1 cellular context compared by ENCODE assay signal in the genomic region with DNA sequence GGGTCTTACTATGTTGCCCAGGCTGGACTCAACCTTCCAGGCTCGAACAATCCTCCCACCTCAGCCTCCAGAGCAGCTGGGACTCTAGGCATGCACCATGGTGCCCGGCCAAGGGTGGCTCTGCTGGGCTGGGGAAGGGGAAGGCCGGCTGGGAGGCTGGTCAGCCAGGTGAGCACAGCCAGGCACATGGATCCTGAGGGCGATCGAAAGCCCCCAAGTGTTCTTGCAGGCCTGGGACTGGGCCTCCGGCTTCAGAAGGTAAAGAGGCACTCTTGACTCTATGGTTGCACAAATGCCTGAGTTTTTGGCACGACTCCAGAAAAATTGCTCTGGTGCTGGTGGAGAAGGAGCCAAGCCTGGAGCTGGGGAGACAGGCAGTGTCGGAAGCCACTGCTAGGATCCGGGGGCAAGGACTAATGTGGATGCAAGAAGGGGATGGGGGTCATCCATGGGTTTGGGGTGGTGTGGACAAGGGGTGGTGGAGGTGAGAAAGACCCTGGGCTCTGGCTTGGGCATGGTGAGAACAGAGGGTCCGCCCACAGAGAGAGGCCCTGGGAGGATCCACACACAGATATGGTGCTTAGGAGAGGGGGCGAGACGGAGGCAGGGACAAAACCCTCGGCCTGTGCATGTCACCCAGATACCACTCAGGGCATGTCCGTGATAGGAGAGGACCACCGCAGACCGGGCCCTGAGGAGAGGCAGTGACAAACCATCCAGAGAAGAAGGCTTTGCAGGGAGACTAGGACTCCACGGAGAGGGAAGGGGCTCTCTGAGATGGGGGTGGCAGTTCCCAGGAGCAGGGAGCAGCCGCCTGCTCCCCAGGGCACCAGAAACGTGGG.
TF ChIP-seq lines count a peak whose summit lies in the region.

No MANE protein-coding gene starts in this region.

TF ChIP-seq in IMR-90, 13 proteins besides CTCF, POLR2A, EP300 and RAD21:
- TF ChIP-seq CEBPB (IDR thresholded peaks at IDR 0.05; ENCODE audit: low read depth, low read length) (peak; percentile 86), MAZ (IDR thresholded peaks at IDR 0.05; ENCODE audit: borderline replicate concordance, low read depth, low read length) (no peak), NFE2L2 (IDR thresholded peaks at IDR 0.05; ENCODE audit: low read depth, low read length) (no peak)
